8 cellular contexts compared by ENCODE assay signal in genomic region chr1:21334214-21335087, GRCh38. TPM values are rescaled to one million over a fixed set of nuclear protein-coding genes. Genes with fewer than 3 reads are reported as not detected.
A peak's percentile ranks its signal among the peaks of the same experiment; 100 is the strongest.
DNase-seq lines count a peak whose midpoint lies in the region; TF ChIP-seq lines count a peak whose summit lies in the region.

No MANE protein-coding gene starts in this region.

- peak; percentile 89 for TF ChIP-seq CTCF in GM12864 (IDR thresholded peaks at IDR 0.05; ENCODE audit: low read depth, low read length, missing control alignments)
- TF ChIP-seq CTCF in HFF-Myc (IDR thresholded peaks at IDR 0.05; ENCODE audit: low read depth, low read length, missing control alignments), result peak; percentile 78
- TF ChIP-seq CTCF in NB4 (IDR thresholded peaks at IDR 0.05; ENCODE audit: low read depth, low read length), result peak; percentile 69
- peak; percentile 49 to 90 (median 81) for TF ChIP-seq CTCF in dorsolateral prefrontal cortex (IDR thresholded peaks at IDR 0.05 in 54 of 56, conservative IDR thresholded peaks at IDR 0.05 in 2 of 56; ENCODE audit: low read depth in 1 of 56, partially characterized antibody in 56 of 56)
- peak; percentile 42 for TF ChIP-seq CTCF in mesothelial cell of epicardium (IDR thresholded peaks at IDR 0.05; ENCODE audit: unreplicated experiment)

- H3K9me3 Mint-ChIP-seq in mesothelial cell of epicardium, result no peaks in the 10 kb centered on the region

- intact Hi-C loops in dorsolateral prefrontal cortex (cut with DNase I), result loop anchor here in 1 of 2 donors (5.0 kb wide), 1 partner anchor 77 kb away; no protein-coding TSS in a partner anchor

- no peak for TF ChIP-seq POLR2A in NB4 (IDR thresholded peaks at IDR 0.05; ENCODE audit: extremely low read depth, insufficient read length)

- peak overlapping the region in 56 of 59 donors; percentile 14 to 91 (median 73) for H3K27ac ChIP-seq in dorsolateral prefrontal cortex

- H3K27me3 ChIP-seq in dorsolateral prefrontal cortex, result no peaks in the 10 kb centered on the region

- peaks cover 57% of the 10 kb centered on the region for H3K4me1 Mint-ChIP-seq in mesothelial cell of epicardium

- no peaks in the 10 kb centered on the region for H3K27me3 Mint-ChIP-seq in mesothelial cell of epicardium (ENCODE audit: low read depth)

- H3K4me3 ChIP-seq in GM12864 (ENCODE audit: low read depth, low read length) (peak overlapping the region; percentile 40), HFF-Myc (replicated peaks; ENCODE audit: low read depth, low read length) (peak overlapping the region; percentile 25), NB4 (ENCODE audit: low read depth, low read length) (peak overlapping the region; percentile 25), dorsolateral prefrontal cortex (peak overlapping the region in 58 of 59 donors; percentile 6 to 69 (median 48))

- H3K4me3 Mint-ChIP-seq in mesothelial cell of epicardium, result peak overlapping the region; percentile 20

- DNase-seq in GM12864 (ENCODE audit: low read depth) (peak; percentile 80), HFF-Myc (ENCODE audit: extremely low read depth, low read depth) (peak; percentile 61), NB4 (ENCODE audit: low read depth) (peak; percentile 98), dorsolateral prefrontal cortex (peak in 8 of 10 donors; percentile 22 to 69 (median 62)), mesothelial cell of epicardium (ENCODE audit: low spot score in 2 of 2, unreplicated experiment in 2 of 2) (peak in 1 of 2 experiments; percentile 59), NCI-H2227 (lab: John Stamatoyannopoulos, UW; ENCODE audit: unreplicated experiment) (no peak)
- DNase-seq in activated CD4-positive, alpha-beta T cell treated with anti-CD3 and anti-CD28 coated beads, Interleukin-2, amount 50 U/mL, for 24 hours (ENCODE audit: low read depth in 1 of 2, low spot score in 1 of 2), result peak; percentile 23 to 67
- DNase-seq in stimulated activated CD8-positive, alpha-beta memory T cell treated with anti-CD3 and anti-CD28 coated beads, Interleukin-4, amount 100 ng/mL, for 1 hour (ENCODE audit: low read depth in 2 of 2, low spot score in 1 of 2), result peak; percentile 39 to 69

- no peaks in the 10 kb centered on the region for H3K36me3 Mint-ChIP-seq in mesothelial cell of epicardium

- peak overlapping the region; percentile 85 for H3K27ac Mint-ChIP-seq in mesothelial cell of epicardium

RNA-seq across cellular contexts. Expression of gene ECE1, which starts 44.2 kb away (rescaled TPM):
- total RNA-seq in dorsolateral prefrontal cortex (100 to 1,000 TPM in 2 of 120 experiments, 10 to 100 TPM in 118; 38.8 to 122 (median 62.6) TPM), mesothelial cell of epicardium (39.3 to 41.8 TPM (median 41.1 TPM) in 3 replicates)
